8 cellular contexts compared by ENCODE assay signal in the genomic region with DNA sequence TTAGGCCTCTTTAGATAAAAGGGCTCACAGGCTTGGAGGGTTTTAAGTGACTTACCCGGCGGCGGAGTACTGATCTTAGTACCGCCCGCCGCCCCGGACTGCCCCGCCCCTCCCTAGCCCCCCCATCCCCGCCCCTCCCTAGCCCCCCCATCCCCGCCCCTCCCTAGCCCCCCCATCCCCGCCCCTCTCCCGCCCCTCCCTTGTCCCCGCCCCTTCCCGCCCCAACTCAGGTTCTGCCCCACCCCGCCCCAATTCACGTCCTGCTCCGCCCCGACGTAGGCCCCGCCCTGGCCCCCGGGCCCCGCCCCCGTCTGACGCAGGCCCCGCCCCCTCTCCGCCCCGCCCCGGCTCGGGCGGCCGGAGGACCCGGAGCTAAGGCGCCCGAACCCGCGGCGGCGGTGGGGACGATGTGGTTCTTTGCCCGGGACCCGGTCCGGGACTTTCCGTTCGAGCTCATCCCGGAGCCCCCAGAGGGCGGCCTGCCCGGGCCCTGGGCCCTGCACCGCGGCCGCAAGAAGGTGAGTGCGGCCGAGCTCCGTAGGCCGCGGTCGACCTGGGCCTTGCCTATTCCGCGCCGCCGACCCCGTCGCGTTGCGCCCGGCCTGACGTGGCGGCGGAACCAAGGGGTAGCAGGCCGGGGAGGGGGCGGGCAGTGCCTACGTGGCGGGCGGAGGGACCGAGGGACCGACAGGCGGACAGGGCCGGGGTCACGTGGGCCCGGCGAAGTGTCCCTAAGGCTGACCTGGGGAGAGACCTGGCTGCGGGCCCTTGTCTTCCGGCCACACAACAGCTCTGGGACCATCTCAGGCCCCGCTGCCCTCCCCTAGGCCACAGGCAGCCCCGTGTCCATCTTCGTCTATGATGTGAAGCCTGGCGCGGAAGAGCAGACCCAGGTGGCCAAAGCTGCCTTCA. TPM values are rescaled to one million over a fixed set of nuclear protein-coding genes. Genes with fewer than 3 reads are reported as not detected.
DNase-seq lines count a peak whose midpoint lies in the region; TF ChIP-seq lines count a peak whose summit lies in the region.

Gene SCYL1, plus strand, starts transcription at position 337 of the 912 bp plus-strand sequence. Its CDS starts 71 bp downstream, at position 408.

- H3K9me2 ChIP-seq in DOHH2 (replicated peaks; ENCODE audit: control insufficient read depth, low read length) = no peaks in the 10 kb centered on the region

- H3K4me2 ChIP-seq in DOHH2 (ENCODE audit: low read length) = peak within 1 kb of the TSS; percentile 94

- no peak for TF ChIP-seq CTCF in DOHH2 (IDR thresholded peaks at IDR 0.05; ENCODE audit: low read depth, low read length, poor library complexity, severe bottlenecking)
- TF ChIP-seq CTCF in chondrocyte (IDR thresholded peaks at IDR 0.05) = peak; percentile 15

- H3K4me1 Mint-ChIP-seq in chondrocyte (ENCODE audit: low read depth) = peaks cover 42% of the 10 kb centered on the region

- H3K9me3 Mint-ChIP-seq in chondrocyte (ENCODE audit: low read depth) = no peaks in the 10 kb centered on the region

- peaks cover 29% of the 10 kb centered on the region for H3K36me3 ChIP-seq in DOHH2 (ENCODE audit: control insufficient read depth, low read length)

- H3K27me3 ChIP-seq in DOHH2 (ENCODE audit: control insufficient read depth, low read length) = no peaks in the 10 kb centered on the region

- peaks cover 21% of the 10 kb centered on the region for H3K79me2 ChIP-seq in DOHH2 (ENCODE audit: control insufficient read depth, low read length)

- peaks cover 10% of the 10 kb centered on the region for H3K36me3 Mint-ChIP-seq in chondrocyte (ENCODE audit: low read depth)

- H3K4me1 ChIP-seq in DOHH2 (ENCODE audit: control insufficient read depth, low read length) = peaks cover 31% of the 10 kb centered on the region

- peak; percentile 10 for DNase-seq in GOT3 (lab: John Stamatoyannopoulos, UW)
- DNase-seq in NCI-H1694 treated with DMSO at 0.1 percent for 48 hours (lab: John Stamatoyannopoulos, UW) = peak; percentile 46
- peak; percentile 68 to 74 for DNase-seq in activated CD4-positive, alpha-beta T cell treated with anti-CD3 and anti-CD28 coated beads for 24 hours (ENCODE audit: low read depth in 2 of 2)
- peak; percentile 90 for DNase-seq in chondrocyte (ENCODE audit: low spot score)
- peak; percentile 77 for DNase-seq in kidney tubule cell (ENCODE audit: low spot score)
- peak; percentile 72 to 75 for DNase-seq in stimulated activated CD4-positive, alpha-beta T cell treated with anti-CD3 and anti-CD28 coated beads, Interleukin-1b, Interleukin-23, amount 100 ng/mL, for 1 hour (ENCODE audit: low read depth in 2 of 2)
- no peak for DNase-seq in OCI-M2 (lab: John Stamatoyannopoulos, UW; ENCODE audit: unreplicated experiment)

- 0 out of 2 replicates have a peak, but pooled peaks cover 3% of the 10 kb centered on the region for H3F3A ChIP-seq in DOHH2 (ENCODE audit: control insufficient read depth, insufficient read depth)

- H3K9me3 ChIP-seq in DOHH2 (ENCODE audit: control insufficient read depth, insufficient read depth, low read length) = no peaks in the 10 kb centered on the region

- peak within 1 kb of the TSS; percentile 90 for H3K4me3 Mint-ChIP-seq in chondrocyte (ENCODE audit: unreplicated experiment)

- peak within 1 kb of the TSS; percentile 94 for H3K4me3 ChIP-seq in DOHH2 (ENCODE audit: low read length)

- H3K27me3 Mint-ChIP-seq in chondrocyte (ENCODE audit: low read depth) = no peaks in the 10 kb centered on the region

- H4K20me1 ChIP-seq in DOHH2 (ENCODE audit: control insufficient read depth, insufficient read depth, low read depth, low read length) = peaks cover 9% of the 10 kb centered on the region; the same call in 1 of the 2 replicates

- 0 out of 2 replicates have a peak within 1 kb of the TSS, but pooled peaks have one; percentile 14 for H3K27ac ChIP-seq in DOHH2 (ENCODE audit: low read depth, low read length)

- H3K27ac Mint-ChIP-seq in chondrocyte (ENCODE audit: unreplicated experiment) = peak within 1 kb of the TSS; percentile 81

RNA-seq across cellular contexts. Expression of gene SCYL1, which starts in this region (rescaled TPM):
- total RNA-seq in chondrocyte = 108 to 123 TPM (median 120 TPM) in 3 replicates
